24 cellular contexts compared by ENCODE assay signal in the genomic region with DNA sequence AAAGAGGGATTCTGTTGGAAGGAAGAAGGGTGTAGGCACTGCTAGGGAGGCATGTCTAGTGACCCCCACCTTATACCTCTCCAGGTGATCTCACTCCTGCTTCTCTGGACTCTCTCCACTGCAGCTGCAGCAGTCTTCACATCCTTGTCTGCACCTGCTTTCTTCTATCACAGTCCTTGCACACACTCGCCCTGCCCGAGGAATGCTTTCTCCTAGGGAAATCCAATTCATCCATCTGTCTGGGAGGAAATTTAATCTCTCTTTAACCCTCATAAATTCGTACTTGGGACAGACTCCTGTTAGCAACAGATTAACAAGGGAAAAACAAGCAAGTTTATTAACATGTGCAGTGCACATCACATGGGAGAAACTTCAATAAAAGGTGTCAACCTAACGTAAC. TPM values are rescaled to one million over a fixed set of nuclear protein-coding genes. Genes with fewer than 3 reads are reported as not detected.
DNase-seq lines count a peak whose midpoint lies in the region; ATAC-seq and TF ChIP-seq lines count a peak whose summit lies in the region.
"Had no signal": no experiment of that assay in that cellular context is flagged by ENCODE, and none has a peak within 500 bp of the region (broad histone marks: within the 10 kb centered on the region; RNA-seq: fewer than 3 reads in every experiment).

No MANE protein-coding gene starts in this region.

- TF ChIP-seq CTCF in RWPE1 (conservative IDR thresholded peaks at IDR 0.05; ENCODE audit: low read depth): no peak
- TF ChIP-seq CTCF in omental fat pad (IDR thresholded peaks at IDR 0.05): no peak

- DNase-seq in DMS 273 treated with DMSO at 0.1 percent for 48 hours (lab: John Stamatoyannopoulos, UW) (peak; percentile 15), NCI-H82 (lab: John Stamatoyannopoulos, UW) (peak; percentile 91), myocyte (ENCODE audit: low read depth) (peak; percentile 81), NCI-H748 treated with DMSO at 0.1 percent for 48 hours (lab: John Stamatoyannopoulos, UW) (no peak), RWPE1 (ENCODE audit: low spot score) (no peak), omental fat pad (ENCODE audit: low spot score) (no peak), activated gamma-delta T cell treated with Interleukin-2 at 50 U/mL for 16 hours (no peak)
- DNase-seq: CD4-positive, CD25-positive, alpha-beta regulatory T cell; DMS79; GF-D8; H9; Karpas-422; NCI-H1105; NCI-H1436 treated with DMSO at 0.1 percent for 48 hours; NCI-H1930; NCI-H226; NCI-H510A; NCI-H774; RPMI8226; SHP77; SW 1271 had no signal

- ATAC-seq in omental fat pad (ENCODE audit: low FRiP score): no peak
- ATAC-seq: GM23338, HepG2 had no signal

- CTCF ChIA-PET in RWPE1 (lab: Yijun Ruan, JAX): interaction anchor here (0.6 kb wide), 1 partner anchor 149 kb away, joined by 3 read pairs; no protein-coding TSS in a partner anchor

- H3K27ac ChIP-seq in RWPE1: no peak overlapping the region
- H3K27ac ChIP-seq: BLaER1 had no signal

- POLR2A ChIA-PET in RWPE1 (lab: Yijun Ruan, JAX; ENCODE audit: low non-redundant PET): no interaction called here

RNA-seq across cellular contexts. Expression of a gene that starts 11.4 kb away (rescaled TPM):
- total RNA-seq in myocyte (242 and 262 TPM in 2 replicates), omental fat pad (100 to 1,000 TPM in 1 of 4 donors, 10 to 100 TPM in 3; 75.3 to 117 (median 90.5) TPM)
- 278 TPM for polyA plus RNA-seq in myocyte (2012)

Comparison
In these comparisons a context has a peak if more than half of its experiments do, and no peak if none do; other contexts are left out.
1. DNase-seq: peak in DMS 273 treated with DMSO at 0.1 percent for 48 hours (single experiment), NCI-H82 (single experiment) and myocyte (single experiment); none in NCI-H748 treated with DMSO at 0.1 percent for 48 hours (single experiment), RWPE1 (single experiment), omental fat pad (single experiment) and activated gamma-delta T cell treated with Interleukin-2 at 50 U/mL for 16 hours (single experiment).